ENCODE assay signal across 26 cellular contexts in genomic region chr2:136522724-136523123, GRCh38.
"Had no signal": no experiment of that assay in that cellular context is flagged by ENCODE, and none has a peak within 500 bp of the region (broad histone marks: within the 10 kb centered on the region; RNA-seq: fewer than 3 reads in every experiment).

No MANE protein-coding gene starts in this region.

- H3K36me3 ChIP-seq: stomach, suprapubic skin, thoracic aorta, thyroid gland, tibial artery, tibial nerve, transverse colon, upper lobe of left lung, upper lobe of right lung, uterus, vagina had no signal

- H3K4me3 ChIP-seq: stomach, suprapubic skin, testis, thoracic aorta, thyroid gland, tibial artery, tibial nerve, transverse colon, upper lobe of left lung, upper lobe of right lung, uterus, vagina had no signal

- H3K27me3 ChIP-seq: stomach, suprapubic skin, testis, thyroid gland, tibial artery, tibial nerve, transverse colon, upper lobe of left lung, upper lobe of right lung, uterus, vagina had no signal

- H3K4me1 ChIP-seq: stomach, suprapubic skin, testis, thyroid gland, tibial artery, tibial nerve, transverse colon, upper lobe of left lung, upper lobe of right lung, uterus, vagina had no signal

- ATAC-seq: stimulated activated effector memory CD8-positive, alpha-beta T cell treated with anti-CD3 and anti-CD28 coated beads, Interleukin-12 subunit alpha, Interleukin-12 subunit beta, amount 100 ng/mL, for 72 hours; stimulated activated memory B cell treated with anti-CD40 and anti-IgM and Interleukin-4, amounts not matched to agents 10 μg/mL and 1 μg/mL and 100 μg/mL, for 72 hours; stimulated activated naive B cell treated with anti-CD40 and anti-IgM and Interleukin-4, amounts not matched to agents 10 μg/mL and 1 μg/mL and 100 μg/mL, for 72 hours; stimulated activated naive CD8-positive, alpha-beta T cell treated with anti-CD3 and anti-CD28 coated beads, Interleukin-15, amount 100 ng/mL, for 72 hours; stimulated activated naive CD8-positive, alpha-beta T cell treated with anti-CD3 and anti-CD28 coated beads, Interleukin-15, Interleukin-2, amounts not matched to agents 100 U/mL and 50 U/mL, for 24 hours; upper lobe of right lung had no signal

- DNase-seq: stimulated activated CD4-positive, alpha-beta T cell treated with anti-CD3 and anti-CD28 coated beads, Interleukin-2, amount 100 ng/mL, for 48 hours; stimulated activated CD4-positive, alpha-beta T cell treated with anti-CD3 and anti-CD28 coated beads, Interleukin-4, amount 100 ng/mL, for 1 hour; stimulated activated CD4-positive, alpha-beta T cell treated with anti-CD3 and anti-CD28 coated beads, Interleukin-4, amount 100 ng/mL, for 24 hours; stimulated activated CD4-positive, alpha-beta T cell treated with anti-CD3 and anti-CD28 coated beads, Interleukin-4, amount 100 ng/mL, for 4 hours; stimulated activated CD8-positive, alpha-beta memory T cell treated with anti-CD3 and anti-CD28 coated beads, Interleukin-4, amount 100 ng/mL, for 48 hours; stimulated activated naive B cell treated with anti-CD40 and anti-IgM and Interleukin-4, amounts not matched to agents 10 μg/mL and 1 μg/mL and 100 μg/mL, for 72 hours; stimulated activated naive CD4-positive, alpha-beta T cell; stimulated activated naive CD4-positive, alpha-beta T cell treated with Interleukin-2 at 50 U/mL for 16 hours; stimulated activated naive CD8-positive, alpha-beta T cell treated with anti-CD3 and anti-CD28 coated beads, Interleukin-15, amount 100 ng/mL, for 72 hours; stimulated activated naive CD8-positive, alpha-beta T cell treated with anti-CD3 and anti-CD28 coated beads, Interleukin-15, Interleukin-2, amounts not matched to agents 100 U/mL and 50 U/mL, for 24 hours; stomach; substantia nigra; testis; thyroid gland; tibial artery; transverse colon; trophoblast cell; upper lobe of left lung; upper lobe of right lung; uterus had no signal

- H3K27ac ChIP-seq: stomach, suprapubic skin, testis, thoracic aorta, thyroid gland, tibial artery, tibial nerve, transverse colon, upper lobe of left lung, upper lobe of right lung, uterus, vagina had no signal

- H3K9me3 ChIP-seq: stomach, suprapubic skin, testis, thoracic aorta, thyroid gland, tibial artery, tibial nerve, transverse colon, upper lobe of left lung, upper lobe of right lung, uterus, vagina had no signal
